ENCODE assay signal across 10 cellular contexts in genomic region chr18:35592298-35592697, GRCh38. TPM values are rescaled to one million over a fixed set of nuclear protein-coding genes. Genes with fewer than 3 reads are reported as not detected.
DNase-seq lines count a peak whose midpoint lies in the region; ATAC-seq, FAIRE-seq and TF ChIP-seq lines count a peak whose summit lies in the region.
"Had no signal": no experiment of that assay in that cellular context is flagged by ENCODE, and none has a peak within 500 bp of the region (broad histone marks: within the 10 kb centered on the region; RNA-seq: fewer than 3 reads in every experiment).

No MANE protein-coding gene starts in this region.

- POLR2A ChIA-PET in GM12878 (lab: Charles Lee) = interaction anchor here (0.8 to 2.3 kb wide), 4 partner anchors 9 to 25 kb away, joined by 3 to 7 read pairs (median 4); partner anchors contain the start of gene GALNT1

- DNase-seq in GM12878 (ENCODE audit: low read depth, low spot score) (peak; percentile 75), breast epithelium (ENCODE audit: low spot score in 2 of 2) (no peak), LoVo (ENCODE audit: low spot score) (no peak), NCI-H1694 (lab: John Stamatoyannopoulos, UW) (no peak), COLO668 (lab: John Stamatoyannopoulos, UW; ENCODE audit: unreplicated experiment) (no peak)
- DNase-seq: activated naive CD8-positive, alpha-beta T cell treated with anti-CD3 and anti-CD28 coated beads, Interleukin-2, amount 10 ng/mL, durations not matched to agents 7 days and 5 days; NCI-H1105 had no signal

- TF ChIP-seq RAD21 in GM12878 (IDR thresholded peaks at IDR 0.05; ENCODE audit: insufficient read depth, low read depth, low read length) = no peak

- no peaks in the 10 kb centered on the region for H4K20me1 ChIP-seq in GM12878 (ENCODE audit: control insufficient read depth, insufficient read depth)

- H3K27me3 ChIP-seq in GM12878 (replicated peaks in 1 of 2; ENCODE audit: control insufficient read depth in 2 of 2, insufficient read depth in 2 of 2, low read length in 1 of 2) (no peaks in the 10 kb centered on the region), breast epithelium (no peaks in the 10 kb centered on the region)

- H3K27ac ChIP-seq in GM12878 (ENCODE audit: control insufficient read depth, insufficient read depth) (peak overlapping the region; percentile 56), breast epithelium (no peak overlapping the region)

- peak overlapping the region; percentile 74 for H3K4me2 ChIP-seq in GM12878 (ENCODE audit: control insufficient read depth, insufficient read depth)

- peak; percentile 70 for FAIRE-seq in GM12878 (lab: Jason Lieb, UNC)

- SMC1A ChIA-PET in GM12878 (lab: Charles Lee; ENCODE audit: uncharacterized antibody, unreplicated experiment) = interaction anchor here (0.8 to 5.0 kb wide), 14 partner anchors 9 to 164 kb away, joined by 3 to 21 read pairs (median 4); partner anchors contain the start of gene INO80C

- H3K9me3 ChIP-seq in GM12878 (replicated peaks; ENCODE audit: control insufficient read depth, insufficient read depth, low read length) = no peaks in the 10 kb centered on the region; the same call in none of the 3 replicates
- H3K9me3 ChIP-seq in breast epithelium = peaks cover 0 to 9% of the 10 kb centered on the region in 2 donors

- in situ Hi-C loops in GM12878 (cut with MboI) = loop anchor here (25.0 kb wide), 1 partner anchor 1220 kb away; no protein-coding TSS in a partner anchor

- ATAC-seq in GM18861 (IDR thresholded peaks at IDR 0.05; ENCODE audit: unreplicated experiment) (peak; percentile 85), GM21528 (IDR thresholded peaks at IDR 0.05; ENCODE audit: low FRiP score, unreplicated experiment) (peak; percentile 97), HG03342 (IDR thresholded peaks at IDR 0.05; ENCODE audit: unreplicated experiment) (peak; percentile 98), GM12878 (peak; percentile 98)

- intact Hi-C loops in GM12878 (cut with micrococcal nuclease; ENCODE audit: unreplicated experiment) = no loop called here
- intact Hi-C loops in breast epithelium (cut with DNase I; ENCODE audit: low total_unique reads) = no loop called here

- H3K79me2 ChIP-seq in GM12878 (ENCODE audit: control insufficient read depth, insufficient read depth, low read length) = peaks cover 27% of the 10 kb centered on the region

- RAD21 ChIA-PET in GM12878 (lab: Charles Lee; ENCODE audit: unreplicated experiment) = interaction anchor here (0.6 to 2.1 kb wide), 6 partner anchors 10 to 185 kb away, joined by 3 to 8 read pairs (median 5); partner anchors contain the start of gene GALNT1

- TF ChIP-seq CTCF in GM12878 (IDR thresholded peaks at IDR 0.05 in 2 of 3, conservative IDR thresholded peaks at IDR 0.05 in 1 of 3; ENCODE audit: control insufficient read depth in 2 of 3, extremely low read depth in 1 of 3, insufficient read depth in 1 of 3, low read depth in 3 of 3, low read length in 3 of 3) (no peak), breast epithelium (IDR thresholded peaks at IDR 0.05) (no peak)

- H3K36me3 ChIP-seq in GM12878 (ENCODE audit: control insufficient read depth in 2 of 2, insufficient read depth in 2 of 2, low read length in 1 of 2) (no peaks in the 10 kb centered on the region), breast epithelium (no peaks in the 10 kb centered on the region)

- TF ChIP-seq EP300 in GM12878 (IDR thresholded peaks at IDR 0.05; ENCODE audit: borderline replicate concordance in 1 of 2, control insufficient read depth in 1 of 2, low read depth in 2 of 2, low read length in 2 of 2) = peak in 1 of 2 experiments; percentile 75; a peak in 2 of 4 replicates

- TF ChIP-seq POLR2A in GM12878 (IDR thresholded peaks at IDR 0.05; ENCODE audit: low read depth, low read length) (no peak), breast epithelium (IDR thresholded peaks at IDR 0.05) (no peak)

- BruUV-seq in GM12878 (replicated peaks; lab: Mats Ljungman, UMichigan) = no TSS peak

- H2AFZ ChIP-seq in GM12878 (ENCODE audit: control insufficient read depth, low read depth, low read length) = no peak overlapping the region

- H3K4me1 ChIP-seq in GM12878 (ENCODE audit: control insufficient read depth, insufficient read depth, low read length) (peaks cover 23% of the 10 kb centered on the region), breast epithelium (no peaks in the 10 kb centered on the region)

- CTCF ChIA-PET in GM12878 (lab: Yijun Ruan, JAX) = interaction anchor here (1.2 to 1.3 kb wide), 2 partner anchors 10 to 19 kb away, joined by 3 to 5 read pairs; no protein-coding TSS in a partner anchor

- no peak overlapping the region for H3K9ac ChIP-seq in GM12878 (ENCODE audit: control insufficient read depth, insufficient read depth, low read length)

- H3K4me3 ChIP-seq in GM12878 (no peak overlapping the region), breast epithelium (no peak overlapping the region)

TF ChIP-seq in GM12878, 131 proteins besides CTCF, POLR2A, EP300 and RAD21 (continues in another document):
- 0 out of 2 replicates have a peak, but pooled peaks have one; percentile 19 for TF ChIP-seq RELB (IDR thresholded peaks at IDR 0.05; ENCODE audit: low read depth)
- peak; percentile 61; the same call in 1 of the 2 replicates for TF ChIP-seq PAX5 (IDR thresholded peaks at IDR 0.05; ENCODE audit: borderline replicate concordance, low read depth, low read length)
- TF ChIP-seq CHD2 (IDR thresholded peaks at IDR 0.05; ENCODE audit: borderline replicate concordance, low read depth, low read length) = peak; percentile 87
- peak; percentile 68; the same call in 1 of the 2 replicates for TF ChIP-seq MTA2 (IDR thresholded peaks at IDR 0.05; ENCODE audit: low read depth)
- TF ChIP-seq RCOR1 (conservative IDR thresholded peaks at IDR 0.05; ENCODE audit: low read depth, low read length) = 0 out of 2 replicates have a peak, but pooled peaks have one; percentile 49
- no peak for TF ChIP-seq BCLAF1 (IDR thresholded peaks at IDR 0.05)
- TF ChIP-seq EED (IDR thresholded peaks at IDR 0.05; ENCODE audit: low read depth) = peak; percentile 72
- TF ChIP-seq DPF2 (IDR thresholded peaks at IDR 0.05) = peak; percentile 79
- no peak for TF ChIP-seq MYC (IDR thresholded peaks at IDR 0.05; ENCODE audit: insufficient read depth, insufficient read length, insufficient replicate concordance, low read length, severe bottlenecking)
- TF ChIP-seq RUNX3 (IDR thresholded peaks at IDR 0.05; ENCODE audit: low read length) = peak; percentile 88
- TF ChIP-seq JUNB (IDR thresholded peaks at IDR 0.05) = peak; percentile 44; the same call in 1 of the 2 replicates
- TF ChIP-seq IRF4 (IDR thresholded peaks at IDR 0.05; ENCODE audit: low read depth, low read length) = peak; percentile 91
- peak; percentile 17; the same call in 1 of the 2 replicates for TF ChIP-seq CREM (IDR thresholded peaks at IDR 0.05; ENCODE audit: low read depth)
- no peak for TF ChIP-seq ZNF24 (IDR thresholded peaks at IDR 0.05)

RNA-seq across cellular contexts. Expression of gene GALNT1, which starts 10.8 kb away (rescaled TPM):
- total RNA-seq in GM12878 (2013; cell fraction: nucleolus; rRNA removed) = 54.0 and 55.0 TPM in 2 replicates
- total RNA-seq in GM12878 (2014; rRNA removed) (33.4 and 38.3 TPM in 2 replicates), GM12878 (2014; rRNA removed; fragmentation: Illumina TruSeq; extraction: Trizol) (49.5 and 51.3 TPM in 2 replicates), GM12878 (2021) (53.7 and 56.5 TPM in 2 replicates), breast epithelium (10 to 100 TPM; 34.9 to 60.9 (median 46.5) TPM)
- polyA plus RNA-seq in GM12878 (2011; ENCODE audit: low read depth) = 12.6 TPM
- polyA plus RNA-seq in GM12878 (2011; rRNA removed) (45.5 and 65.5 TPM in 2 replicates), GM12878 (2014; fragmentation: Illumina TruSeq; extraction: Trizol) (41.9 and 51.7 TPM in 2 replicates), GM12878 (2014; fragmentation: Nextera tagmentation; extraction: Ambion mirVana) (10 to 100 TPM; 16.6 to 18.4 TPM), GM12878 (2014; rRNA removed) (24.5 and 26.3 TPM in 2 replicates), GM12878 (2016; fragmentation: Nextera tagmentation; extraction: Ambion mirVana) (1 to 10 TPM; 8.0 to 9.0 TPM)
- polyA plus RNA-seq in GM12878 (2011; cell fraction: cytosol; rRNA removed) = 16.3 and 17.2 TPM in 2 replicates
- polyA plus RNA-seq in GM12878 (2011; cell fraction: nucleus; rRNA removed) = 9.9 TPM in 2 replicates
- polyA plus RNA-seq in GM12878 (2012) = 14.0 and 17.7 TPM in 2 replicates
- polyA minus RNA-seq in GM12878 (2011; rRNA and poly(A)+ RNA removed) = 34.6 and 61.2 TPM in 2 replicates
- polyA minus RNA-seq in GM12878 (2011; cell fraction: cytosol; rRNA and poly(A)+ RNA removed) = 18.4 and 25.1 TPM in 2 replicates
- 11.2 and 18.2 TPM in 2 replicates for polyA minus RNA-seq in GM12878 (2011; cell fraction: nucleus; rRNA and poly(A)+ RNA removed)
